In genomic region chr17:82491196-82491530, GRCh38 we compare ENCODE assay signal across 35 cellular contexts.
"Had no signal": no experiment of that assay in that cellular context is flagged by ENCODE, and none has a peak within 500 bp of the region (broad histone marks: within the 10 kb centered on the region; RNA-seq: fewer than 3 reads in every experiment).

No MANE protein-coding gene starts in this region.

- FAIRE-seq: endometrium, small intestine had no signal

- DNase-seq: activated CD4-positive, alpha-beta memory T cell treated with anti-CD3 and anti-CD28 coated beads for 36 hours; activated CD4-positive, alpha-beta T cell treated with anti-CD3 and anti-CD28 coated beads, Interleukin-2, amount 10 ng/mL, durations not matched to agents 24 days and 14 days; activated CD4-positive, CD25-positive, alpha-beta regulatory T cell treated with anti-CD3 and anti-CD28 coated beads, Interleukin-2, amount 50 U/mL, for 72 hours; activated CD8-positive, alpha-beta memory T cell treated with anti-CD3 and anti-CD28 coated beads, Interleukin-2, amount 50 U/mL, for 48 hours; activated gamma-delta T cell; activated naive CD4-positive, alpha-beta T cell treated with anti-CD3 and anti-CD28 coated beads, Interleukin-2, amount 50 U/mL, for 16 hours; activated naive CD8-positive, alpha-beta T cell treated with anti-CD3 and anti-CD28 coated beads, Interleukin-2, amount 50 U/mL, for 24 hours; activated T-cell treated with anti-CD3 and anti-CD28 coated beads, Interleukin-2, amount 50 U/mL, for 24 hours; amygdala; colonic mucosa; effector CD8-positive, alpha-beta T cell; esophagus squamous epithelium; foreskin melanocyte; kidney glomerular epithelial cell; mesendoderm; retina; sigmoid colon; small intestine; stimulated activated CD4-positive, alpha-beta T cell treated with anti-CD3 and anti-CD28 coated beads, Interleukin-4, amount 100 ng/mL, for 24 hours; stimulated activated naive CD8-positive, alpha-beta T cell treated with anti-CD3 and anti-CD28 coated beads, Interleukin-15, amount 100 ng/mL, for 72 hours; T-cell; upper lobe of left lung had no signal

- ATAC-seq: activated naive CD8-positive, alpha-beta T cell treated with anti-CD3 and anti-CD28 coated beads, Interleukin-2, amount 50 U/mL, for 24 hours; left lobe of liver; natural killer cell treated with Interleukin-12 subunit alpha and Interleukin-12 subunit beta and Interleukin-15 and Interleukin-18, amount 100 ng/mL, for 72 hours; stimulated activated effector memory CD8-positive, alpha-beta T cell treated with anti-CD3 and anti-CD28 coated beads, Interleukin-12 subunit alpha, Interleukin-12 subunit beta, amount 100 ng/mL, for 72 hours; stimulated activated naive CD8-positive, alpha-beta T cell treated with anti-CD3 and anti-CD28 coated beads, Interleukin-15, amount 100 ng/mL, for 72 hours; T-cell had no signal

- H3K27ac ChIP-seq: breast epithelium, colonic mucosa, epithelial cell of prostate, esophagus squamous epithelium, ovary, prostate gland, sigmoid colon, upper lobe of left lung, VCaP had no signal

- H3K9me3 ChIP-seq: breast epithelium, colonic mucosa, esophagus squamous epithelium, mucosa of descending colon, ovary, prostate gland, sigmoid colon, upper lobe of left lung had no signal

- H3K4me1 ChIP-seq: breast epithelium, prostate gland had no signal

- H3K27me3 Mint-ChIP-seq: activated CD4-positive, alpha-beta memory T cell treated with anti-CD3 and anti-CD28 coated beads for 36 hours; activated CD4-positive, alpha-beta T cell treated with anti-CD3 and anti-CD28 coated beads, Interleukin-2, amount 10 ng/mL, durations not matched to agents 24 days and 14 days; activated T-cell treated with anti-CD3 and anti-CD28 coated beads, Interleukin-2, amount 50 U/mL, for 24 hours; central memory CD8-positive, alpha-beta T cell; natural killer cell treated with Interleukin-12 subunit alpha and Interleukin-12 subunit beta and Interleukin-15 and Interleukin-18, amount 100 ng/mL, for 72 hours; stimulated activated naive CD8-positive, alpha-beta T cell treated with anti-CD3 and anti-CD28 coated beads, Interleukin-15, amount 100 ng/mL, for 72 hours had no signal

- H3K4me3 Mint-ChIP-seq: activated CD4-positive, alpha-beta memory T cell treated with anti-CD3 and anti-CD28 coated beads for 36 hours; activated CD4-positive, alpha-beta T cell treated with anti-CD3 and anti-CD28 coated beads, Interleukin-2, amount 10 ng/mL, durations not matched to agents 24 days and 14 days; activated naive CD8-positive, alpha-beta T cell treated with anti-CD3 and anti-CD28 coated beads, Interleukin-2, amount 50 U/mL, for 24 hours; activated T-cell treated with anti-CD3 and anti-CD28 coated beads, Interleukin-2, amount 50 U/mL, for 24 hours; central memory CD8-positive, alpha-beta T cell; natural killer cell treated with Interleukin-12 subunit alpha and Interleukin-12 subunit beta and Interleukin-15 and Interleukin-18, amount 100 ng/mL, for 72 hours; stimulated activated effector memory CD8-positive, alpha-beta T cell treated with anti-CD3 and anti-CD28 coated beads, Interleukin-12 subunit alpha, Interleukin-12 subunit beta, amount 100 ng/mL, for 72 hours; stimulated activated naive CD8-positive, alpha-beta T cell treated with anti-CD3 and anti-CD28 coated beads, Interleukin-15, amount 100 ng/mL, for 72 hours; T-cell; T-helper 2 cell treated with Interferon-gamma antibody and Interleukin-4, amounts not matched to agents 5 μg/mL and 100 μg/mL, for 36 hours had no signal

- H3K27me3 ChIP-seq: breast epithelium, colonic mucosa, esophagus squamous epithelium, ovary, sigmoid colon, upper lobe of left lung had no signal

- H3K4me3 ChIP-seq: breast epithelium, colonic mucosa, esophagus squamous epithelium, lung, mucosa of descending colon, ovary, prostate gland, sigmoid colon, upper lobe of left lung had no signal

- H3K36me3 ChIP-seq: breast epithelium, colonic mucosa, ovary had no signal

- H3K27ac Mint-ChIP-seq: activated CD4-positive, alpha-beta memory T cell treated with anti-CD3 and anti-CD28 coated beads for 36 hours; activated CD4-positive, alpha-beta T cell treated with anti-CD3 and anti-CD28 coated beads, Interleukin-2, amount 10 ng/mL, durations not matched to agents 24 days and 14 days; activated naive CD8-positive, alpha-beta T cell treated with anti-CD3 and anti-CD28 coated beads, Interleukin-2, amount 50 U/mL, for 24 hours; activated T-cell treated with anti-CD3 and anti-CD28 coated beads, Interleukin-2, amount 50 U/mL, for 24 hours; natural killer cell treated with Interleukin-12 subunit alpha and Interleukin-12 subunit beta and Interleukin-15 and Interleukin-18, amount 100 ng/mL, for 72 hours; stimulated activated naive CD8-positive, alpha-beta T cell treated with anti-CD3 and anti-CD28 coated beads, Interleukin-15, amount 100 ng/mL, for 72 hours; T-helper 2 cell treated with Interferon-gamma antibody and Interleukin-4, amounts not matched to agents 5 μg/mL and 100 μg/mL, for 36 hours had no signal
